In the genomic region with DNA sequence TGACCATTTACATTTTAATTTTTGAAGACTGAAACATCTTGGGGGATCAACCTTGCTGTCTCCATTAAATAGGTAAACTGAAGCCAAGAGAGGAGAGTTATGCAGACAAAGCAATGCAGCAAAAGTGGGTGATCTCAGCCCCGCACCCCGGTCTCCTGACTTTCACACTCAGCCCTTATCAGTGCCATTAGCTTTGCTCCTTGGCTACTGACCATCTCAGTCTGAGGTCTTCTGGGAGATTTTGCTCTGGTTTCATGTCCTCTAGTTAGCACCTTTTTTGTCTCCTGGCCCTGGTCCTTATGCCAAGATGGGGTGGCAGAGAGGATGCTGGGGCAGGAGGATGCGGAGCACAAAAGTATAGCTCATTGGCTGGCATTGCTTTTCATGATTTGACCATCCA, we compare ENCODE assay signal across 16 cellular contexts.
DNase-seq lines count a peak whose midpoint lies in the region; ATAC-seq and TF ChIP-seq lines count a peak whose summit lies in the region.
"Had no signal": no experiment of that assay in that cellular context is flagged by ENCODE, and none has a peak within 500 bp of the region (broad histone marks: within the 10 kb centered on the region; RNA-seq: fewer than 3 reads in every experiment).

No MANE protein-coding gene starts in this region.

- peaks cover 21% of the 10 kb centered on the region for H3K79me2 ChIP-seq in DOHH2 (ENCODE audit: control insufficient read depth, low read length)

- TF ChIP-seq CTCF in DOHH2 (IDR thresholded peaks at IDR 0.05; ENCODE audit: low read depth, low read length, poor library complexity, severe bottlenecking) (no peak), body of pancreas (IDR thresholded peaks at IDR 0.05) (no peak)

- peaks cover 7% of the 10 kb centered on the region; the same call in 1 of the 2 replicates for H3K36me3 ChIP-seq in DOHH2 (ENCODE audit: control insufficient read depth, low read length)
- H3K36me3 ChIP-seq in body of pancreas (replicated peaks in 1 of 2; ENCODE audit: insufficient read depth in 1 of 2, low read depth in 2 of 2), result no peaks in the 10 kb centered on the region
- H3K36me3 ChIP-seq in skeletal muscle tissue (ENCODE audit: control insufficient read depth in 3 of 3, insufficient read depth in 3 of 3, low read length in 3 of 3), result no peaks in the 10 kb centered on the region
- H3K36me3 ChIP-seq: neutrophil, thoracic aorta had no signal

- no peaks in the 10 kb centered on the region for H3K9me2 ChIP-seq in DOHH2 (replicated peaks; ENCODE audit: control insufficient read depth, low read length)

- TF ChIP-seq POLR2A in body of pancreas (IDR thresholded peaks at IDR 0.05), result no peak

- H3K9me3 ChIP-seq in DOHH2 (ENCODE audit: control insufficient read depth, insufficient read depth, low read length), result no peaks in the 10 kb centered on the region
- H3K9me3 ChIP-seq in body of pancreas, result no peaks in the 10 kb centered on the region
- no peaks in the 10 kb centered on the region for H3K9me3 ChIP-seq in skeletal muscle tissue (ENCODE audit: control insufficient read depth in 3 of 3, low read length in 3 of 3)
- H3K9me3 ChIP-seq: neutrophil, thoracic aorta had no signal

- H4K20me1 ChIP-seq in DOHH2 (ENCODE audit: control insufficient read depth, insufficient read depth, low read depth, low read length), result no peaks in the 10 kb centered on the region

- H3K4me1 ChIP-seq in DOHH2 (ENCODE audit: control insufficient read depth, low read length) (peaks cover 40% of the 10 kb centered on the region), body of pancreas (peaks cover 60% of the 10 kb centered on the region), skeletal muscle tissue (ENCODE audit: control insufficient read depth in 3 of 3, insufficient read depth in 3 of 3, low read length in 3 of 3) (peaks cover 49 to 50% (median 49%) of the 10 kb centered on the region in 3 donors)

- intact Hi-C loops in body of pancreas (cut with DNase I), result no loop called here

- H3K4me2 ChIP-seq in DOHH2 (ENCODE audit: low read length), result peak overlapping the region; percentile 57

- DNase-seq in body of pancreas, result no peak
- DNase-seq in T1000 (lab: John Stamatoyannopoulos, UW), result no peak
- DNase-seq in activated naive CD4-positive, alpha-beta T cell treated with anti-CD3 and anti-CD28 coated beads, Interleukin-2, amount 50 U/mL, for 16 hours, result no peak
- DNase-seq: activated CD4-positive, alpha-beta T cell treated with anti-CD3 and anti-CD28 coated beads, Interleukin-2, amount 50 U/mL, for 4 hours; activated effector memory CD4-positive, alpha-beta T cell treated with Interleukin-2 at 50 U/mL for 16 hours; CD4-positive, CD25-positive, alpha-beta regulatory T cell; GDM1; stimulated activated CD4-positive, alpha-beta T cell treated with anti-CD3 and anti-CD28 coated beads, Interleukin-15, amount 100 ng/mL, for 24 hours had no signal

- WGBS in body of pancreas, 2 donors, result 88 to 100% methylated on average over 3 of the region's 3 CpGs

- ATAC-seq in body of pancreas (no peak), GM21360 (IDR thresholded peaks at IDR 0.05; ENCODE audit: unreplicated experiment) (no peak), GM19328 (IDR thresholded peaks at IDR 0.05; ENCODE audit: unreplicated experiment) (no peak)

- H3K27me3 ChIP-seq in DOHH2 (ENCODE audit: control insufficient read depth, low read length) (no peaks in the 10 kb centered on the region), body of pancreas (no peaks in the 10 kb centered on the region), layer of hippocampus (ENCODE audit: control insufficient read depth, insufficient read depth, low read length) (no peaks in the 10 kb centered on the region), skeletal muscle tissue (ENCODE audit: control insufficient read depth in 3 of 3, insufficient read depth in 3 of 3, low read length in 3 of 3) (no peaks in the 10 kb centered on the region)

- no peaks in the 10 kb centered on the region for H3F3A ChIP-seq in DOHH2 (ENCODE audit: control insufficient read depth, insufficient read depth)

- no peak overlapping the region for H3K9ac ChIP-seq in skeletal muscle tissue (ENCODE audit: low read depth in 1 of 3, low read length in 3 of 3)

- H3K4me3 ChIP-seq in DOHH2 (ENCODE audit: low read length) (no peak overlapping the region), body of pancreas (no peak overlapping the region), skeletal muscle tissue (ENCODE audit: low read length in 3 of 3) (no peak overlapping the region)
- H3K4me3 ChIP-seq: thoracic aorta had no signal

- H3K27ac ChIP-seq in DOHH2 (ENCODE audit: low read depth, low read length) (no peak overlapping the region), body of pancreas (peak overlapping the region in 3 of 4 donors; percentile 17 to 43 (median 33)), layer of hippocampus (ENCODE audit: low read depth, low read length) (peak overlapping the region; percentile 43), skeletal muscle tissue (ENCODE audit: low read depth, low read length) (peak overlapping the region; percentile 42)
- H3K27ac ChIP-seq: HL-60, neutrophil, thoracic aorta had no signal
